11 cellular contexts compared by ENCODE assay signal in the genomic region with DNA sequence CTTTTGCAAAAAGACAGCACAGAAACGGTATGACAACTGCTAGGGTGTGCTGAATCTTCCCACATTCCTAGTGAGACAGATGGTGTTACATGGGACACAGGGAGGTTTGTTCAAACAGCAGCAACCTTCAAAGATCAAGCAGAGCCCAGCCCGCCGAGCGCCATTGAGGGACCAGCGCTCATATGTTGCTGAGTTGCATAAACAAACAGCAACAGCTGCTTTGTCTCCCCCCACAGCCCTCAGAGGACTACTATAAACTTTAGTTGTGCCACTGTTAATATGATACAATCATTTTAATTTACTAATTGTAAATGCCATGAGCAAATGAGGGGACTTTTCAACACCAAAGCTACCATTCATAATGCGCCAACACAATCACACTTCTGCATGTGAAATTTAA.
DNase-seq lines count a peak whose midpoint lies in the region; ATAC-seq, FAIRE-seq and TF ChIP-seq lines count a peak whose summit lies in the region.
"Had no signal": no experiment of that assay in that cellular context is flagged by ENCODE, and none has a peak within 500 bp of the region (broad histone marks: within the 10 kb centered on the region; RNA-seq: fewer than 3 reads in every experiment).

No MANE protein-coding gene starts in this region.

- no peak for FAIRE-seq in pancreas (lab: Jason Lieb, UNC)

- H3K4me1 ChIP-seq in lung (ENCODE audit: control insufficient read depth in 2 of 2, insufficient read depth in 2 of 2, low read length in 2 of 2) (peaks cover 3 to 6% of the 10 kb centered on the region in 2 donors), pancreas (no peaks in the 10 kb centered on the region)
- H3K4me1 ChIP-seq in effector memory CD4-positive, alpha-beta T cell (ENCODE audit: control insufficient read depth, insufficient read depth, low read length, poor library complexity, severe bottlenecking), result no peaks in the 10 kb centered on the region

- H3K27ac ChIP-seq in dorsolateral prefrontal cortex, result peak overlapping the region; percentile 68 to 97 (median 86)
- peak overlapping the region in 1 of 2 donors; percentile 42 for H3K27ac ChIP-seq in lung (ENCODE audit: low read depth in 1 of 2, low read length in 1 of 2)
- no peak overlapping the region for H3K27ac ChIP-seq in pancreas
- H3K27ac ChIP-seq in effector memory CD4-positive, alpha-beta T cell (ENCODE audit: insufficient read depth, low read length, poor library complexity, severe bottlenecking), result no peak overlapping the region

- intact Hi-C loops in dorsolateral prefrontal cortex (cut with DNase I) (no loop called here), pancreas (cut with DNase I) (no loop called here)

- no peaks in the 10 kb centered on the region for H3K9me3 ChIP-seq in lung (ENCODE audit: control insufficient read depth in 2 of 2, insufficient read depth in 1 of 2, low read length in 1 of 2)
- no peaks in the 10 kb centered on the region for H3K9me3 ChIP-seq in pancreas
- H3K9me3 ChIP-seq in effector memory CD4-positive, alpha-beta T cell (ENCODE audit: control insufficient read depth, low read length), result no peaks in the 10 kb centered on the region

- peak overlapping the region in 27 of 59 donors; percentile 1 to 47 (median 14) for H3K4me3 ChIP-seq in dorsolateral prefrontal cortex
- no peak overlapping the region for H3K4me3 ChIP-seq in lung
- H3K4me3 ChIP-seq in pancreas, result no peak overlapping the region
- no peak overlapping the region for H3K4me3 ChIP-seq in effector memory CD4-positive, alpha-beta T cell (ENCODE audit: insufficient read depth, low read depth, low read length, poor library complexity, severe bottlenecking)

- H3K27me3 ChIP-seq in dorsolateral prefrontal cortex (no peaks in the 10 kb centered on the region), lung (ENCODE audit: control insufficient read depth, insufficient read depth) (no peaks in the 10 kb centered on the region), pancreas (peaks cover 0 to 5% (median 0%) of the 10 kb centered on the region in 4 donors)
- H3K27me3 ChIP-seq in effector memory CD4-positive, alpha-beta T cell (replicated peaks; ENCODE audit: control insufficient read depth, insufficient read depth, low read length, poor library complexity, severe bottlenecking), result no peaks in the 10 kb centered on the region

- WGBS in lung, 2 donors, result 70 to 80% methylated on average over 6 of the region's 6 CpGs
- WGBS in pancreas, 2 donors, result 74 to 81% methylated on average over 6 of the region's 6 CpGs

- H3K36me3 ChIP-seq in lung (ENCODE audit: control insufficient read depth in 2 of 2, insufficient read depth in 2 of 2, low read length in 2 of 2) (peaks cover 21 to 26% of the 10 kb centered on the region in 2 donors), pancreas (no peaks in the 10 kb centered on the region)
- no peaks in the 10 kb centered on the region for H3K36me3 ChIP-seq in effector memory CD4-positive, alpha-beta T cell (ENCODE audit: control insufficient read depth, insufficient read depth, low read length)

- no peak for ATAC-seq in lung (ENCODE audit: insufficient read depth, low FRiP score)
- ATAC-seq in pancreas, result no peak
- ATAC-seq in GM18870 (IDR thresholded peaks at IDR 0.05; ENCODE audit: unreplicated experiment), result no peak
- ATAC-seq: stimulated activated naive B cell treated with anti-CD40 and anti-IgM and Interleukin-4, amounts not matched to agents 10 μg/mL and 1 μg/mL and 100 μg/mL, for 72 hours had no signal

- peak in 5 of 56 donors; percentile 0 to 19 (median 8) for TF ChIP-seq CTCF in dorsolateral prefrontal cortex (IDR thresholded peaks at IDR 0.05 in 54 of 56, conservative IDR thresholded peaks at IDR 0.05 in 2 of 56; ENCODE audit: low read depth in 1 of 56, partially characterized antibody in 56 of 56)
- TF ChIP-seq CTCF in lung (IDR thresholded peaks at IDR 0.05; ENCODE audit: control extremely low read depth, extremely low read depth), result no peak
- no peak for TF ChIP-seq CTCF in pancreas (IDR thresholded peaks at IDR 0.05)

- DNase-seq in NCI-H524 (lab: John Stamatoyannopoulos, UW) (peak; percentile 80 to 93), dorsolateral prefrontal cortex (peak in 7 of 10 donors; percentile 50 to 70 (median 56)), lung (ENCODE audit: low spot score) (peak; percentile 38), superior temporal gyrus (ENCODE audit: extremely low spot score) (peak; percentile 80), pancreas (no peak)
- no peak for DNase-seq in effector memory CD4-positive, alpha-beta T cell
- DNase-seq: activated CD8-positive, alpha-beta memory T cell treated with anti-CD3 and anti-CD28 coated beads, Interleukin-2, amount 50 U/mL, for 48 hours; mammary epithelial cell; stimulated activated naive B cell treated with anti-CD40 and anti-IgM and Interleukin-4, amounts not matched to agents 10 μg/mL and 1 μg/mL and 100 μg/mL, for 72 hours; T-helper 9 cell had no signal

Comparison
In these comparisons a context has a peak if more than half of its experiments do, and no peak if none do; other contexts are left out.
1. DNase-seq: peak in NCI-H524 (2 of 2), dorsolateral prefrontal cortex (7 of 10), lung (single experiment) and superior temporal gyrus (single experiment); none in pancreas (0 of 6) and effector memory CD4-positive, alpha-beta T cell (0 of 3).
2. H3K27ac ChIP-seq: peak in dorsolateral prefrontal cortex (59 of 59); none in pancreas (0 of 4) and effector memory CD4-positive, alpha-beta T cell (single experiment).